8 cellular contexts compared by ENCODE assay signal in the genomic region with DNA sequence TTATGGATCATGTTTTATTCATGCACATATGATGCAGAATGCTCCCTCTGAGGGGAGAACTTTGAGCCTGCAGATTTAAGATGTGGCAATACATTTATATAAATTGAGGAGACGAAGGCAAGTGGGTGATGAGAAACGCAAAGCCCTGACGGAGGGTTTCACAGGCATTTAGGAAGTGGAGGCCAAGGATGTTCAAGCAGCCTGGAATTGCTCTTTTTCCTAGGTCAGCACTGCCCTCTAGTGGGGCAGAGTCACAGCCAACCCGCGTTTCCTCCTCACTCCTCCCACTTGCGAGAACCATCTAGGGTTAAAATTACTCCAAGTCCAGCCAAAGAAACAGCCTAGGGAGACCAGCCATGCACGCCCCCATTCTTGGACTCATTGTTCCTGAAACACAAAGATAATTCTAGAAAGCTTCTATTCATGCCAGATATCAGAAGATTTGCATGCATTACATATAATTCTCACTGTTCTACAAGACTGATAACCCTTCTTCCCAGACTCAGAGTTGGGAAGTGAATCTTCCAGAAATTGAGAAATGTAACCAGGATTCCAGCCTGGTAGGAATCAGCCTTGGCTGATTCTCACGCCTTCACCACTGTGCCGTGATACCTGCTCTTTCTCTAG.
A peak's percentile ranks its signal among the peaks of the same experiment; 100 is the strongest.
DNase-seq lines count a peak whose midpoint lies in the region; ATAC-seq, FAIRE-seq and TF ChIP-seq lines count a peak whose summit lies in the region.

No MANE protein-coding gene starts in this region.

- in situ Hi-C loops in IMR-90 (cut with MboI; ENCODE audit: low sequenced_read_pairs), result loop anchor here (5.0 kb wide), 1 partner anchor 775 kb away; no protein-coding TSS in a partner anchor

- peak; percentile 96 for FAIRE-seq in A549 (lab: Jason Lieb, UNC)
- FAIRE-seq in RCC 7860 (lab: Jason Lieb, UNC), result no peak

- WGBS in A549 (ENCODE audit: missing lambda C conversion rate), result 9% methylated on average over 9 of the region's 9 CpGs
- no CpG with 5 or more reads among the region's 9 CpGs for WGBS in IMR-90 (ENCODE audit: extremely low coverage in 2 of 2, insufficient read length in 1 of 2), 2 experiments
- 10% methylated on average over 9 of the region's 9 CpGs for WGBS in prostate gland

- H3K9me1 ChIP-seq in IMR-90 (ENCODE audit: insufficient read depth, low read length), result no peaks in the 10 kb centered on the region

- no peaks in the 10 kb centered on the region for H3K4me1 Mint-ChIP-seq in activated naive CD8-positive, alpha-beta T cell treated with anti-CD3 and anti-CD28 coated beads for 36 hours

- POLR2A ChIA-PET in A549 (lab: Yijun Ruan, JAX), result no interaction called here
- POLR2A ChIA-PET in IMR-90 (lab: Charles Lee; ENCODE audit: unreplicated experiment), result no interaction called here

- H3K56ac ChIP-seq in IMR-90 (ENCODE audit: extremely low read depth, insufficient read depth, low read length), result no peak overlapping the region

- H3K36me3 ChIP-seq in IMR-90 (ENCODE audit: control insufficient read depth, insufficient read depth, low read length), result no peaks in the 10 kb centered on the region
- H3K36me3 ChIP-seq in cardiac muscle cell, result no peaks in the 10 kb centered on the region
- H3K36me3 ChIP-seq in prostate gland, result no peaks in the 10 kb centered on the region

- CTCF ChIA-PET in A549 (lab: Yijun Ruan, JAX), result interaction anchor here (0.6 to 17.2 kb wide), 33 partner anchors 9 to 810 kb away, joined by 3 to 256 read pairs (median 4); a partner anchor contains a TSS
- CTCF ChIA-PET in IMR-90 (lab: Yijun Ruan, JAX), result interaction anchor here (0.7 to 1.3 kb wide), 4 partner anchors 232 to 376 kb away, joined by 3 to 7 read pairs (median 5); no protein-coding TSS in a partner anchor

- H2AK5ac ChIP-seq in IMR-90 (ENCODE audit: low read depth, low read length), result no peak overlapping the region

- intact Hi-C loops in IMR-90 (cut with micrococcal nuclease) (loop anchor here (1.0 to 10.0 kb wide), 6 partner anchors 229 to 1028 kb away; a partner anchor contains a TSS), prostate gland (cut with DNase I) (loop anchor here (2.0 to 10.0 kb wide), 2 partner anchors 378 to 778 kb away; no protein-coding TSS in a partner anchor)

- TF ChIP-seq CTCF in A549 (IDR thresholded peaks at IDR 0.05) (peak; percentile 97), GM12874 (IDR thresholded peaks at IDR 0.05; ENCODE audit: insufficient read depth, low read depth, low read length) (peak; percentile 83), IMR-90 (conservative IDR thresholded peaks at IDR 0.05; ENCODE audit: low read depth, low read length) (peak; percentile 90), cardiac muscle cell (IDR thresholded peaks at IDR 0.05; ENCODE audit: low read depth, low read length) (peak; percentile 92), prostate gland (IDR thresholded peaks at IDR 0.05) (peak; percentile 22 to 78 (median 58))

- H2AFZ ChIP-seq in IMR-90 (replicated peaks; ENCODE audit: low read length, poor library complexity), result no peak overlapping the region

- no peak overlapping the region for H3K14ac ChIP-seq in IMR-90 (replicated peaks; ENCODE audit: low read depth, low read length)

- no peak overlapping the region for H2BK15ac ChIP-seq in IMR-90 (ENCODE audit: low read depth, low read length)

- H3K9ac ChIP-seq in IMR-90 (ENCODE audit: low read depth, low read length), result no peak overlapping the region

- H3K27me3 Mint-ChIP-seq in activated naive CD8-positive, alpha-beta T cell treated with anti-CD3 and anti-CD28 coated beads for 36 hours, result no peaks in the 10 kb centered on the region

- H3K4ac ChIP-seq in IMR-90 (ENCODE audit: low read depth, low read length), result no peak overlapping the region

- dilution Hi-C loops in IMR-90 (cut with HindIII; ENCODE audit: low sequenced_read_pairs, unreplicated experiment), result no loop called here

- H2BK5ac ChIP-seq in IMR-90 (ENCODE audit: low read depth, low read length, poor library complexity, severe bottlenecking), result no peak overlapping the region

- H3K27ac Mint-ChIP-seq in activated naive CD8-positive, alpha-beta T cell treated with anti-CD3 and anti-CD28 coated beads for 36 hours, result no peak overlapping the region

- no peaks in the 10 kb centered on the region for H3K4me1 ChIP-seq in A549
- H3K4me1 ChIP-seq in IMR-90 (ENCODE audit: control insufficient read depth, insufficient read depth, low read length), result no peaks in the 10 kb centered on the region
- no peaks in the 10 kb centered on the region for H3K4me1 ChIP-seq in cardiac muscle cell (ENCODE audit: low read depth)
- no peaks in the 10 kb centered on the region for H3K4me1 ChIP-seq in prostate gland (replicated peaks)

- DNase-seq in A549 (ENCODE audit: low read depth in 1 of 2, low spot score in 1 of 2) (peak; percentile 67 to 76), IMR-90 (peak; percentile 73), RCC 7860 (ENCODE audit: low spot score) (peak; percentile 42), cardiac muscle cell (ENCODE audit: low read depth in 1 of 2, low spot score in 1 of 2) (peak; percentile 75 to 88), prostate gland (ENCODE audit: low spot score) (peak; percentile 26)
- DNase-seq in activated naive CD8-positive, alpha-beta T cell treated with anti-CD3 and anti-CD28 coated beads for 36 hours, result peak; percentile 37

- H3K4me3 Mint-ChIP-seq in activated naive CD8-positive, alpha-beta T cell treated with anti-CD3 and anti-CD28 coated beads for 36 hours, result no peak overlapping the region

- H3K23ac ChIP-seq in IMR-90 (ENCODE audit: low read depth, low read length), result no peak overlapping the region

- no peak overlapping the region for H2BK20ac ChIP-seq in IMR-90 (ENCODE audit: low read depth, low read length)

- H4K8ac ChIP-seq in IMR-90 (ENCODE audit: low read depth in 2 of 2, low read length in 2 of 2), result no peak overlapping the region

- no peaks in the 10 kb centered on the region for H3K79me1 ChIP-seq in IMR-90 (ENCODE audit: low read depth in 1 of 2, low read length in 2 of 2)

- no peaks in the 10 kb centered on the region for H3K9me3 Mint-ChIP-seq in activated naive CD8-positive, alpha-beta T cell treated with anti-CD3 and anti-CD28 coated beads for 36 hours

- no peak overlapping the region for H4K91ac ChIP-seq in IMR-90 (ENCODE audit: insufficient read depth, low read depth, low read length)

- H3K27ac ChIP-seq in A549, result no peak overlapping the region
- no peak overlapping the region for H3K27ac ChIP-seq in IMR-90 (ENCODE audit: insufficient read depth, low read length)
- H3K27ac ChIP-seq in cardiac muscle cell, result no peak overlapping the region
- no peak overlapping the region for H3K27ac ChIP-seq in prostate gland

- no peak overlapping the region for H2AK9ac ChIP-seq in IMR-90 (replicated peaks; ENCODE audit: low read depth, low read length, poor library complexity)

- H3K9me3 ChIP-seq in A549, result no peaks in the 10 kb centered on the region
- no peaks in the 10 kb centered on the region for H3K9me3 ChIP-seq in IMR-90 (ENCODE audit: control insufficient read depth, insufficient read depth, low read length)
- no peaks in the 10 kb centered on the region for H3K9me3 ChIP-seq in cardiac muscle cell (ENCODE audit: low read depth)
- H3K9me3 ChIP-seq in prostate gland, result no peaks in the 10 kb centered on the region

- TF ChIP-seq RAD21 in A549 (conservative IDR thresholded peaks at IDR 0.05 in 1 of 2, IDR thresholded peaks at IDR 0.05 in 1 of 2) (peak; percentile 93 to 97), IMR-90 (IDR thresholded peaks at IDR 0.05; ENCODE audit: low read length) (peak; percentile 87)

- no peak overlapping the region for H3K4me3 ChIP-seq in A549
- no peak overlapping the region for H3K4me3 ChIP-seq in IMR-90 (ENCODE audit: insufficient read depth, low read depth, low read length)
- no peak overlapping the region for H3K4me3 ChIP-seq in cardiac muscle cell
- no peak overlapping the region for H3K4me3 ChIP-seq in prostate gland

- no peak overlapping the region for H2BK120ac ChIP-seq in IMR-90 (ENCODE audit: low read depth, low read length)

- TF ChIP-seq EP300 in A549 (IDR thresholded peaks at IDR 0.05), result no peak

- H3K18ac ChIP-seq in IMR-90 (ENCODE audit: low read depth, low read length), result no peak overlapping the region

- no peak overlapping the region for H3K4me2 ChIP-seq in A549
- no peak overlapping the region for H3K4me2 ChIP-seq in IMR-90 (ENCODE audit: low read depth, low read length)

- TF ChIP-seq POLR2A in A549 (IDR thresholded peaks at IDR 0.05; ENCODE audit: low read length) (no peak), IMR-90 (IDR thresholded peaks at IDR 0.05; ENCODE audit: low read depth, low read length) (no peak), prostate gland (IDR thresholded peaks at IDR 0.05) (no peak)

- H4K5ac ChIP-seq in IMR-90 (ENCODE audit: low read depth, low read length), result no peak overlapping the region

- no peaks in the 10 kb centered on the region for H3K27me3 ChIP-seq in IMR-90 (ENCODE audit: control insufficient read depth, insufficient read depth, low read length)
- no peaks in the 10 kb centered on the region for H3K27me3 ChIP-seq in cardiac muscle cell
- H3K27me3 ChIP-seq in prostate gland (replicated peaks; ENCODE audit: insufficient read depth), result no peaks in the 10 kb centered on the region

- ATAC-seq in A549, result peak; percentile 77 to 90
- peak; percentile 93 for ATAC-seq in IMR-90 (ENCODE audit: low read depth)
- ATAC-seq in HG02870 (IDR thresholded peaks at IDR 0.05; ENCODE audit: unreplicated experiment), result no peak

- no TSS peak for BruUV-seq in IMR-90 (replicated peaks; lab: Mats Ljungman, UMichigan)

- no peaks in the 10 kb centered on the region for H3K36me3 Mint-ChIP-seq in activated naive CD8-positive, alpha-beta T cell treated with anti-CD3 and anti-CD28 coated beads for 36 hours

- no peaks in the 10 kb centered on the region for H4K20me1 ChIP-seq in IMR-90 (ENCODE audit: insufficient read depth, low read length)

TF ChIP-seq in A549, 52 proteins besides CTCF, POLR2A, EP300 and RAD21:
- no peak for TF ChIP-seq ZNF302 (CRISPR knock-in tag; IDR thresholded peaks at IDR 0.05)
- no peak for TF ChIP-seq JUNB (IDR thresholded peaks at IDR 0.05)
- peak; percentile 82 for TF ChIP-seq SMC3 (IDR thresholded peaks at IDR 0.05)

TF ChIP-seq in IMR-90, 13 proteins besides CTCF, POLR2A, EP300 and RAD21:
- TF ChIP-seq CEBPB (IDR thresholded peaks at IDR 0.05; ENCODE audit: low read depth, low read length), result no peak
- TF ChIP-seq, protein P1, sequence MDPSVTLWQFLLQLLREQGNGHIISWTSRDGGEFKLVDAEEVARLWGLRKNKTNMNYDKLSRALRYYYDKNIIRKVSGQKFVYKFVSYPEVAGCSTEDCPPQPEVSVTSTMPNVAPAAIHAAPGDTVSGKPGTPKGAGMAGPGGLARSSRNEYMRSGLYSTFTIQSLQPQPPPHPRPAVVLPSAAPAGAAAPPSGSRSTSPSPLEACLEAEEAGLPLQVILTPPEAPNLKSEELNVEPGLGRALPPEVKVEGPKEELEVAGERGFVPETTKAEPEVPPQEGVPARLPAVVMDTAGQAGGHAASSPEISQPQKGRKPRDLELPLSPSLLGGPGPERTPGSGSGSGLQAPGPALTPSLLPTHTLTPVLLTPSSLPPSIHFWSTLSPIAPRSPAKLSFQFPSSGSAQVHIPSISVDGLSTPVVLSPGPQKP (IDR thresholded peaks at IDR 0.05; ENCODE audit: borderline replicate concordance, low read depth, low read length), result no peak
- peak; percentile 63 for TF ChIP-seq SMC3 (IDR thresholded peaks at IDR 0.05; ENCODE audit: low read depth, low read length)

Comparison
In these comparisons a context has a peak if more than half of its experiments do, and no peak if none do; other contexts are left out.
1. DNase-seq: peak in every context shown above with its lines; median percentile 82 in cardiac muscle cell; 73 in IMR-90; 72 in A549; 42 in RCC 7860; 37 in activated naive CD8-positive, alpha-beta T cell treated with anti-CD3 and anti-CD28 coated beads for 36 hours; 26 in prostate gland.